ENCODE assay signal across 9 cellular contexts in genomic region chr2:159939946-159940345, GRCh38. TPM values are rescaled to one million over a fixed set of nuclear protein-coding genes. Genes with fewer than 3 reads are reported as not detected.
DNase-seq lines count a peak whose midpoint lies in the region; ATAC-seq, FAIRE-seq and TF ChIP-seq lines count a peak whose summit lies in the region.
"Had no signal": no experiment of that assay in that cellular context is flagged by ENCODE, and none has a peak within 500 bp of the region (broad histone marks: within the 10 kb centered on the region; RNA-seq: fewer than 3 reads in every experiment).

No MANE protein-coding gene starts in this region.

- no peak overlapping the region for H3K9ac ChIP-seq in HepG2 (ENCODE audit: insufficient read depth, low read depth, low read length)

- no peaks in the 10 kb centered on the region for H3K27me3 ChIP-seq in GM06990 (replicated peaks; ENCODE audit: control insufficient read depth, insufficient read depth, low read length)
- no peaks in the 10 kb centered on the region; a peak in 1 of 5 replicates for H3K27me3 ChIP-seq in HepG2 (ENCODE audit: control insufficient read depth in 1 of 2, insufficient read depth in 2 of 2, low read length in 2 of 2)
- no peaks in the 10 kb centered on the region for H3K27me3 ChIP-seq in tibial artery
- no peaks in the 10 kb centered on the region for H3K27me3 ChIP-seq in aorta (ENCODE audit: control insufficient read depth in 1 of 2, insufficient read depth in 2 of 2, low read length in 1 of 2)
- H3K27me3 ChIP-seq: pancreas had no signal

- no peak for TF ChIP-seq POLR2A in HepG2 (IDR thresholded peaks at IDR 0.05; ENCODE audit: insufficient read depth in 1 of 2, low read depth in 2 of 2, low read length in 2 of 2)

- no peaks in the 10 kb centered on the region for H4K20me1 ChIP-seq in HepG2 (ENCODE audit: insufficient read depth, low read length)

- TF ChIP-seq EP300 in HepG2 (IDR thresholded peaks at IDR 0.05; ENCODE audit: low read depth in 2 of 2, low read length in 2 of 2) (no peak), HepG2 (CRISPR knock-in tag; IDR thresholded peaks at IDR 0.05; ENCODE audit: borderline replicate concordance) (no peak)

- H3K4me1 ChIP-seq in HepG2 (ENCODE audit: insufficient read depth, low read length): no peaks in the 10 kb centered on the region
- peaks cover 0 to 11% (median 0%) of the 10 kb centered on the region in 4 donors for H3K4me1 ChIP-seq in tibial artery
- no peaks in the 10 kb centered on the region for H3K4me1 ChIP-seq in aorta (ENCODE audit: control insufficient read depth in 1 of 2, insufficient read depth in 2 of 2, low read length in 2 of 2)
- H3K4me1 ChIP-seq: pancreas had no signal

- H3K36me3 ChIP-seq in GM06990 (ENCODE audit: control insufficient read depth, insufficient read depth, low read length) (no peaks in the 10 kb centered on the region), HepG2 (replicated peaks in 1 of 2; ENCODE audit: control insufficient read depth in 1 of 2, insufficient read depth in 2 of 2, low read length in 2 of 2) (no peaks in the 10 kb centered on the region), tibial artery (peaks cover 0 to 8% (median 0%) of the 10 kb centered on the region in 3 donors), aorta (ENCODE audit: control insufficient read depth in 1 of 2, insufficient read depth in 2 of 2, low read length in 1 of 2) (no peaks in the 10 kb centered on the region)
- H3K36me3 ChIP-seq: pancreas had no signal

- BruUV-seq in HepG2 (replicated peaks; lab: Mats Ljungman, UMichigan): no TSS peak

- H3K4me2 ChIP-seq in HepG2 (ENCODE audit: low read depth, low read length): no peak overlapping the region

- intact Hi-C loops in HepG2 (cut with micrococcal nuclease; ENCODE audit: unreplicated experiment): loop anchor here (5.0 kb wide), 1 partner anchor 183 kb away; no protein-coding TSS in a partner anchor
- intact Hi-C loops in tibial artery (cut with DNase I; ENCODE audit: low total_unique reads): no loop called here
- intact Hi-C loops in aorta (cut with DNase I): no loop called here

- FAIRE-seq in HepG2 (lab: Jason Lieb, UNC): no peak

- CTCF ChIA-PET in HepG2 (lab: Yijun Ruan, JAX; ENCODE audit: low intra/inter-chr PET ratio, low total read pairs): no interaction called here

- no peaks in the 10 kb centered on the region for H3K79me2 ChIP-seq in HepG2 (ENCODE audit: insufficient read depth, low read length)

- ATAC-seq in GM21367 (IDR thresholded peaks at IDR 0.05; ENCODE audit: unreplicated experiment) (peak; percentile 83), HG03520 (IDR thresholded peaks at IDR 0.05; ENCODE audit: unreplicated experiment) (peak; percentile 63), SK-N-SH treated with all-trans-retinoic acid at 6 μM for 48 hours (peak; percentile 80), HepG2 (peak; percentile 68), aorta (ENCODE audit: low FRiP score) (no peak)

- H2AFZ ChIP-seq in HepG2 (ENCODE audit: low read length): no peak overlapping the region

- in situ Hi-C loops in HepG2 (cut with HindIII; ENCODE audit: extremely low pct_ligation_motif_present, low pct_unique_long_range_greater_than_20kb): no loop called here

- TF ChIP-seq RAD21 in HepG2 (CRISPR knock-in tag; IDR thresholded peaks at IDR 0.05): no peak

- POLR2A ChIA-PET in HepG2 (lab: Yijun Ruan, JAX): no interaction called here

- H3K9me3 ChIP-seq in HepG2 (ENCODE audit: low read length) (no peaks in the 10 kb centered on the region), tibial artery (no peaks in the 10 kb centered on the region), aorta (ENCODE audit: control insufficient read depth, low read length) (no peaks in the 10 kb centered on the region)
- H3K9me3 ChIP-seq: pancreas had no signal

- peak; percentile 60 for TF ChIP-seq CTCF in GM06990 (IDR thresholded peaks at IDR 0.05; ENCODE audit: insufficient read depth, low read length, poor library complexity, severe bottlenecking)
- TF ChIP-seq CTCF in HepG2 (CRISPR knock-in tag; IDR thresholded peaks at IDR 0.05): peak; percentile 56
- TF ChIP-seq CTCF in tibial artery (IDR thresholded peaks at IDR 0.05): no peak

- no peak overlapping the region for H3K4me3 ChIP-seq in GM06990 (replicated peaks; ENCODE audit: low read depth, low read length)
- no peak overlapping the region for H3K4me3 ChIP-seq in HepG2 (replicated peaks in 1 of 3; ENCODE audit: insufficient read depth in 1 of 3, low read depth in 2 of 3, low read length in 3 of 3)
- no peak overlapping the region for H3K4me3 ChIP-seq in tibial artery
- no peak overlapping the region for H3K4me3 ChIP-seq in aorta (ENCODE audit: low read length in 2 of 2)
- H3K4me3 ChIP-seq: pancreas had no signal

- H3K27ac ChIP-seq in HepG2 (ENCODE audit: extremely low read length, insufficient read depth, low read length) (no peak overlapping the region), tibial artery (no peak overlapping the region), aorta (ENCODE audit: low read depth in 1 of 2, low read length in 2 of 2) (no peak overlapping the region), substantia nigra (ENCODE audit: low read depth, low read length, poor library complexity, severe bottlenecking) (no peak overlapping the region)
- H3K27ac ChIP-seq: pancreas had no signal

- DNase-seq in GM06990 (ENCODE audit: extremely low read depth, insufficient read length) (no peak), HepG2 (ENCODE audit: low spot score) (peak; percentile 25), tibial artery (no peak), aorta (no peak), substantia nigra (lab: John Stamatoyannopoulos, UW) (no peak)
- DNase-seq: pancreas had no signal

TF ChIP-seq in HepG2, 621 proteins besides CTCF, POLR2A, EP300 and RAD21 (continues in another document):
- no peak for TF ChIP-seq ZNF576 (CRISPR knock-in tag; IDR thresholded peaks at IDR 0.05)
- TF ChIP-seq ZNF232 (CRISPR knock-in tag; IDR thresholded peaks at IDR 0.05; ENCODE audit: borderline replicate concordance): no peak
- no peak for TF ChIP-seq KDM5B (CRISPR knock-in tag; IDR thresholded peaks at IDR 0.05; ENCODE audit: borderline replicate concordance)
- TF ChIP-seq ZNF136 (CRISPR knock-in tag; IDR thresholded peaks at IDR 0.05; ENCODE audit: low read depth): no peak
- TF ChIP-seq ARNTL (CRISPR knock-in tag; IDR thresholded peaks at IDR 0.05): no peak
- TF ChIP-seq ZNF414 (CRISPR knock-in tag; IDR thresholded peaks at IDR 0.05): no peak
- TF ChIP-seq ZUFSP (CRISPR knock-in tag; IDR thresholded peaks at IDR 0.05; ENCODE audit: borderline replicate concordance): no peak
- TF ChIP-seq BHLHE40 (IDR thresholded peaks at IDR 0.05; ENCODE audit: low read length): no peak
- TF ChIP-seq MED13 (CRISPR knock-in tag; IDR thresholded peaks at IDR 0.05): no peak
- no peak for TF ChIP-seq CCAR2 (optimal IDR thresholded peaks at IDR 0.05; ENCODE audit: low read depth, low read length)
- TF ChIP-seq SMC3 (IDR thresholded peaks at IDR 0.05; ENCODE audit: low read length): peak; percentile 30; the same call in 1 of the 2 replicates
- TF ChIP-seq ZNF678 (CRISPR knock-in tag; IDR thresholded peaks at IDR 0.05): no peak

RNA-seq across cellular contexts. Expression of gene LY75, which starts 35.4 kb away (rescaled TPM):
- not detected in 2 replicates for total RNA-seq in HepG2 (2016; rRNA removed; fragmentation: Illumina TruSeq; extraction: Trizol)
- total RNA-seq in HepG2 (2016; cell fraction: cytosol; rRNA removed; fragmentation: Illumina TruSeq; extraction: Trizol; ENCODE audit: low read depth): not detected in 2 replicates
- total RNA-seq in HepG2 (2016; cell fraction: insoluble cytoplasmic fraction; rRNA removed; fragmentation: Illumina TruSeq; extraction: Trizol): not detected in 2 replicates
- total RNA-seq in HepG2 (2016; cell fraction: membrane; rRNA removed; fragmentation: Illumina TruSeq; extraction: Trizol): not detected in 2 replicates
- not detected in 2 replicates for total RNA-seq in HepG2 (2016; cell fraction: nucleus; rRNA removed; fragmentation: Illumina TruSeq; extraction: Trizol)
- not detected in 2 replicates for polyA plus RNA-seq in HepG2 (2011; rRNA removed)
- not detected in 2 replicates for polyA plus RNA-seq in HepG2 (2011; cell fraction: cytosol; rRNA removed)
- polyA plus RNA-seq in HepG2 (2011; cell fraction: nucleus; rRNA removed): not detected in 2 replicates
- polyA plus RNA-seq in HepG2 (2012): not detected in 2 replicates
- not detected in 2 replicates for polyA plus RNA-seq in HepG2 (2016; cell fraction: cytosol; fragmentation: Illumina TruSeq; extraction: Trizol; ENCODE audit: low read depth)
- not detected in 2 replicates for polyA plus RNA-seq in HepG2 (2016; cell fraction: insoluble cytoplasmic fraction; fragmentation: Illumina TruSeq; extraction: Trizol; ENCODE audit: low read depth)
- polyA plus RNA-seq in HepG2 (2016; cell fraction: membrane; fragmentation: Illumina TruSeq; extraction: Trizol; ENCODE audit: low read depth): not detected in 2 replicates
- not detected in 2 replicates for polyA plus RNA-seq in HepG2 (2016; cell fraction: nucleus; fragmentation: Illumina TruSeq; extraction: Trizol; ENCODE audit: insufficient read depth, low read depth)
- polyA minus RNA-seq in HepG2 (2011; rRNA and poly(A)+ RNA removed; ENCODE audit: low replicate concordance): 0.12 TPM in 1 of 2 replicates, not detected in the other
- not detected in 2 replicates for polyA minus RNA-seq in HepG2 (2011; cell fraction: cytosol; rRNA and poly(A)+ RNA removed)
- polyA minus RNA-seq in HepG2 (2011; cell fraction: nucleus; rRNA and poly(A)+ RNA removed): not detected in 2 replicates
- total RNA-seq in aorta: 10 to 100 TPM in 1 of 2 donors, 1 to 10 TPM in 1; 7.8 to 11.0 TPM
- polyA plus RNA-seq in aorta: 1 to 10 TPM; 3.6 to 9.0 TPM

Comparison
In these comparisons a context has a peak if more than half of its experiments do, and no peak if none do; other contexts are left out.
1. CTCF ChIP-seq: peak in GM06990 (single experiment) and HepG2 (single experiment); none in tibial artery (0 of 2).
2. RNA of gene LY75, which starts 35.4 kb away (total RNA-seq): 7.8 to 11.0 TPM in aorta; not detected in HepG2; every median in the first group is over 4 times any median in the second.